20 cellular contexts compared by ENCODE assay signal in the genomic region with DNA sequence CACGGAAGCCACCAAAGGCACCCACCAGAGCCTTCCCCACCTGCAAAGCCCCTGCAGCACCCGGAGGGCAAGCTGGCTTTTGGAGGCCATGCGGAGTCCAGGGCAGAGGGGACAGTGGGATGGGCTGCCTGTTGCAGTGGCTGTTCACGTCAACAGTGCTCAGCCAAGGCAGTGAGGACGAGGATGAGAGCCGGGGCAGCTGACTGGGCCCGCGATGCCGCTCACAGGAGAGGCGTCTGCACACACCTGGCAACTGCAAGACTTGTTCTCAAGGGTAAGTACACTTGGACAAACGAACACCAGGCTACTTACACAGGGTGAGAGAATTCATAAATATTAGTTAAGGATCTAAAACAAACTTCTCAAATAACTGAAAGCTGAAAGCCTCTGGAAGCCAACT. TPM values are rescaled to one million over a fixed set of nuclear protein-coding genes. Genes with fewer than 3 reads are reported as not detected.
"Had no signal": no experiment of that assay in that cellular context is flagged by ENCODE, and none has a peak within 500 bp of the region (broad histone marks: within the 10 kb centered on the region; RNA-seq: fewer than 3 reads in every experiment).

No MANE protein-coding gene starts in this region.

- H3K27me3 Mint-ChIP-seq: activated CD4-positive, alpha-beta T cell treated with anti-CD3 and anti-CD28 coated beads, Interleukin-2, amount 10 ng/mL, durations not matched to agents 24 days and 14 days; activated naive CD4-positive, alpha-beta T cell treated with anti-CD3 and anti-CD28 coated beads, Interleukin-2, amount 50 U/mL, for 24 hours; naive thymus-derived CD8-positive, alpha-beta T cell; stimulated activated naive CD8-positive, alpha-beta T cell treated with anti-CD3 and anti-CD28 coated beads, Interleukin-15, Interleukin-2, amounts not matched to agents 100 ng/mL and 50 ng/mL, for 24 hours; type B pancreatic cell had no signal

- DNase-seq: activated CD4-positive, alpha-beta T cell treated with anti-CD3 and anti-CD28 coated beads, Interleukin-2, amount 10 ng/mL, durations not matched to agents 24 days and 14 days; activated CD4-positive, CD25-positive, alpha-beta regulatory T cell; activated CD8-positive, alpha-beta memory T cell treated with anti-CD3 and anti-CD28 coated beads, Interleukin-2, amount 50 U/mL, for 4 hours; activated gamma-delta T cell; activated T-cell treated with anti-CD3 and anti-CD28 coated beads, Interleukin-2, amount 50 U/mL, for 4 hours; cerebellar nuclear complex; effector CD4-positive, alpha-beta T cell; heart right ventricle; left ventricle myocardium inferior; naive thymus-derived CD8-positive, alpha-beta T cell; ovary; stimulated activated CD4-positive, alpha-beta T cell treated with anti-CD3 and anti-CD28 coated beads, Interleukin-12 subunit alpha, Interleukin-12 subunit beta, amount 100 ng/mL, for 4 hours; stimulated activated CD4-positive, alpha-beta T cell treated with anti-CD3 and anti-CD28 coated beads, Interleukin-1b, Interleukin-23, amount 100 ng/mL, for 48 hours had no signal

- H3K27me3 ChIP-seq: ascending aorta, gastroesophageal sphincter, heart right ventricle, ovary had no signal

- H3K4me3 Mint-ChIP-seq: activated CD4-positive, alpha-beta T cell treated with anti-CD3 and anti-CD28 coated beads, Interleukin-2, amount 10 ng/mL, durations not matched to agents 24 days and 14 days; activated naive CD4-positive, alpha-beta T cell treated with anti-CD3 and anti-CD28 coated beads, Interleukin-2, amount 50 U/mL, for 24 hours; activated T-cell treated with anti-CD3 and anti-CD28 coated beads, Interleukin-2, amount 50 U/mL, for 4 hours; naive thymus-derived CD8-positive, alpha-beta T cell; stimulated activated naive CD8-positive, alpha-beta T cell treated with anti-CD3 and anti-CD28 coated beads, Interleukin-15, Interleukin-2, amounts not matched to agents 100 ng/mL and 50 ng/mL, for 24 hours; T-helper 2 cell treated with Interferon-gamma antibody and Interleukin-4, amounts not matched to agents 5 μg/mL and 100 μg/mL, for 36 hours; type B pancreatic cell had no signal

- ATAC-seq: activated T-cell treated with anti-CD3 and anti-CD28 coated beads, Interleukin-2, amount 50 U/mL, for 4 hours; esophagus mucosa; gastroesophageal sphincter; heart right ventricle; naive thymus-derived CD8-positive, alpha-beta T cell had no signal

- H3K4me1 ChIP-seq: ascending aorta, gastroesophageal sphincter, heart right ventricle, left ventricle myocardium inferior had no signal

- H3K27ac ChIP-seq: ascending aorta, gastroesophageal sphincter, heart right ventricle, left ventricle myocardium inferior, ovary had no signal

- H3K4me3 ChIP-seq: ascending aorta, gastroesophageal sphincter, heart right ventricle, left ventricle myocardium inferior, ovary had no signal

- H3K36me3 Mint-ChIP-seq: type B pancreatic cell had no signal

- H3K27ac Mint-ChIP-seq: activated CD4-positive, alpha-beta T cell treated with anti-CD3 and anti-CD28 coated beads, Interleukin-2, amount 10 ng/mL, durations not matched to agents 24 days and 14 days; activated naive CD4-positive, alpha-beta T cell treated with anti-CD3 and anti-CD28 coated beads, Interleukin-2, amount 50 U/mL, for 24 hours; stimulated activated naive CD8-positive, alpha-beta T cell treated with anti-CD3 and anti-CD28 coated beads, Interleukin-15, Interleukin-2, amounts not matched to agents 100 ng/mL and 50 ng/mL, for 24 hours; T-helper 2 cell treated with Interferon-gamma antibody and Interleukin-4, amounts not matched to agents 5 μg/mL and 100 μg/mL, for 36 hours; type B pancreatic cell had no signal

- H3K36me3 ChIP-seq: ovary had no signal

- H3K9me3 Mint-ChIP-seq: activated CD4-positive, alpha-beta T cell treated with anti-CD3 and anti-CD28 coated beads, Interleukin-2, amount 10 ng/mL, durations not matched to agents 24 days and 14 days; activated naive CD4-positive, alpha-beta T cell treated with anti-CD3 and anti-CD28 coated beads, Interleukin-2, amount 50 U/mL, for 24 hours; activated T-cell treated with anti-CD3 and anti-CD28 coated beads, Interleukin-2, amount 50 U/mL, for 4 hours; naive thymus-derived CD8-positive, alpha-beta T cell; stimulated activated naive CD8-positive, alpha-beta T cell treated with anti-CD3 and anti-CD28 coated beads, Interleukin-15, Interleukin-2, amounts not matched to agents 100 ng/mL and 50 ng/mL, for 24 hours; T-helper 2 cell treated with Interferon-gamma antibody and Interleukin-4, amounts not matched to agents 5 μg/mL and 100 μg/mL, for 36 hours; type B pancreatic cell had no signal

- H3K4me1 Mint-ChIP-seq: activated CD4-positive, alpha-beta T cell treated with anti-CD3 and anti-CD28 coated beads, Interleukin-2, amount 10 ng/mL, durations not matched to agents 24 days and 14 days; activated naive CD4-positive, alpha-beta T cell treated with anti-CD3 and anti-CD28 coated beads, Interleukin-2, amount 50 U/mL, for 24 hours had no signal

- H3K9me3 ChIP-seq: ascending aorta, gastroesophageal sphincter, heart right ventricle, left ventricle myocardium inferior, ovary had no signal

RNA-seq across cellular contexts. Expression of gene FGFR3, which starts 19.6 kb away (rescaled TPM):
- total RNA-seq: naive thymus-derived CD8-positive, alpha-beta T cell had no signal
